1 cellular context compared by ENCODE assay signal in genomic region chr20:9112541-9113515, GRCh38.
TF ChIP-seq lines count a peak whose summit lies in the region.

No MANE protein-coding gene starts in this region.

TF ChIP-seq in WTC11, 78 proteins besides CTCF, POLR2A, EP300 and RAD21 (continued from another document):
- no peak for TF ChIP-seq HMGXB4 (CRISPR knock-in tag; IDR thresholded peaks at IDR 0.05)
- no peak for TF ChIP-seq EMX1 (CRISPR knock-in tag; IDR thresholded peaks at IDR 0.05)
- no peak for TF ChIP-seq HMGA2 (CRISPR knock-in tag; IDR thresholded peaks at IDR 0.05)
